ENCODE assay signal across 7 cellular contexts in genomic region chr13:51584731-51585191, GRCh38. TPM values are rescaled to one million over a fixed set of nuclear protein-coding genes. Genes with fewer than 3 reads are reported as not detected.
DNase-seq lines count a peak whose midpoint lies in the region; ATAC-seq and TF ChIP-seq lines count a peak whose summit lies in the region.

No MANE protein-coding gene starts in this region.

- CTCF ChIA-PET in activated CD4-positive, alpha-beta T cell treated with anti-CD3 and anti-CD28 coated beads for 36 hours (lab: Charles Lee): interaction anchor here (0.6 to 3.6 kb wide), 7 partner anchors 37 to 219 kb away, joined by 3 to 17 read pairs (median 3); no protein-coding TSS in a partner anchor

- no peaks in the 10 kb centered on the region for H3K27me3 Mint-ChIP-seq in activated CD4-positive, alpha-beta T cell treated with anti-CD3 and anti-CD28 coated beads for 36 hours

- TF ChIP-seq CTCF in HFF-Myc (IDR thresholded peaks at IDR 0.05; ENCODE audit: low read depth, low read length, missing control alignments) (no peak), NB4 (IDR thresholded peaks at IDR 0.05; ENCODE audit: low read depth, low read length) (no peak), lower leg skin (IDR thresholded peaks at IDR 0.05) (no peak)

- H3K4me1 Mint-ChIP-seq in activated CD4-positive, alpha-beta T cell treated with anti-CD3 and anti-CD28 coated beads for 36 hours: peaks cover 41% of the 10 kb centered on the region

- no peak for DNase-seq in HFF-Myc (ENCODE audit: extremely low read depth, low read depth)
- DNase-seq in NB4 (ENCODE audit: low read depth): peak; percentile 88
- DNase-seq in activated CD4-positive, alpha-beta T cell treated with anti-CD3 and anti-CD28 coated beads for 36 hours: peak; percentile 78
- DNase-seq in dermis blood vessel endothelial cell: peak; percentile 70
- DNase-seq in lower leg skin (ENCODE audit: low spot score in 2 of 2): peak in 1 of 2 donors; percentile 68
- peak in 2 of 3 experiments; percentile 29 to 38 for DNase-seq in stimulated activated CD4-positive, alpha-beta T cell treated with anti-CD3 and anti-CD28 coated beads, TNF-alpha, amount 100 ng/mL, for 4 hours (ENCODE audit: low read depth in 3 of 3)

- H3K4me3 Mint-ChIP-seq in activated CD4-positive, alpha-beta T cell treated with anti-CD3 and anti-CD28 coated beads for 36 hours: peak overlapping the region; percentile 89

- WGBS in lower leg skin, 2 donors: 0 to 1% methylated on average over 19 to 25 of the region's 43 CpGs

- H3K27ac Mint-ChIP-seq in activated CD4-positive, alpha-beta T cell treated with anti-CD3 and anti-CD28 coated beads for 36 hours: peak overlapping the region; percentile 76

- peaks cover 2% of the 10 kb centered on the region for H3K36me3 Mint-ChIP-seq in activated CD4-positive, alpha-beta T cell treated with anti-CD3 and anti-CD28 coated beads for 36 hours (ENCODE audit: low read depth)

- TF ChIP-seq POLR2A in NB4 (IDR thresholded peaks at IDR 0.05; ENCODE audit: extremely low read depth, insufficient read length) (no peak), lower leg skin (IDR thresholded peaks at IDR 0.05) (no peak)

- POLR2A ChIA-PET in activated CD4-positive, alpha-beta T cell treated with anti-CD3 and anti-CD28 coated beads for 36 hours (lab: Charles Lee): interaction anchor here (1.0 to 2.0 kb wide), 4 partner anchors 30 to 180 kb away, joined by 4 to 46 read pairs (median 6); partner anchors contain the start of gene INTS6

- H3K4me3 ChIP-seq in HFF-Myc (replicated peaks; ENCODE audit: low read depth, low read length) (peak overlapping the region; percentile 87), NB4 (ENCODE audit: low read depth, low read length) (peak overlapping the region; percentile 87), lower leg skin (ENCODE audit: low read depth, poor library complexity, severe bottlenecking) (peak overlapping the region; percentile 99)

- no peaks in the 10 kb centered on the region for H3K9me3 Mint-ChIP-seq in activated CD4-positive, alpha-beta T cell treated with anti-CD3 and anti-CD28 coated beads for 36 hours (ENCODE audit: low read depth)

- intact Hi-C loops in activated CD4-positive, alpha-beta T cell treated with anti-CD3 and anti-CD28 coated beads for 36 hours (cut with DNase I, micrococcal nuclease): loop anchor here (1.0 to 10.0 kb wide), 16 partner anchors 30 to 1792 kb away; partner anchors contain the start of genes ALG11 (in 2 of the 2), INTS6 (in 2 of the 2), CKAP2 (in 1 of the 2) and KPNA3 (in 1 of the 2)
- intact Hi-C loops in lower leg skin (cut with DNase I; ENCODE audit: low total_unique reads): loop anchor here (10.0 kb wide), 1 partner anchor 130 kb away; the partner anchor contains the start of gene INTS6

- peak; percentile 13 for ATAC-seq in GM18499 (IDR thresholded peaks at IDR 0.05; ENCODE audit: insufficient read depth, unreplicated experiment)
- peak; percentile 20 for ATAC-seq in activated CD4-positive, alpha-beta T cell treated with anti-CD3 and anti-CD28 coated beads for 36 hours

RNA-seq across cellular contexts. Expression of gene WDFY2, which starts 0.5 kb away (rescaled TPM):
- 1 to 10 TPM; 7.4 to 9.5 TPM for total RNA-seq in activated CD4-positive, alpha-beta T cell treated with anti-CD3 and anti-CD28 coated beads for 36 hours
- 3.9 and 4.6 TPM in 2 replicates for total RNA-seq in dermis blood vessel endothelial cell
- 10 to 100 TPM; 20.1 to 40.3 (median 22.4) TPM for total RNA-seq in lower leg skin
